In genomic region chr22:47794851-47795250, GRCh38 we compare ENCODE assay signal across 24 cellular contexts.
A peak's percentile ranks its signal among the peaks of the same experiment; 100 is the strongest.
DNase-seq lines count a peak whose midpoint lies in the region; ATAC-seq, FAIRE-seq and TF ChIP-seq lines count a peak whose summit lies in the region.
"Had no signal": no experiment of that assay in that cellular context is flagged by ENCODE, and none has a peak within 500 bp of the region (broad histone marks: within the 10 kb centered on the region; RNA-seq: fewer than 3 reads in every experiment).

No MANE protein-coding gene starts in this region.

- 81% methylated on average over 9 to 10 of the region's 10 CpGs for WGBS in lower leg skin, 2 donors
- 81 to 85% methylated on average over 9 of the region's 10 CpGs for WGBS in upper lobe of left lung, 2 donors

- FAIRE-seq in bronchial epithelial cell (lab: Jason Lieb, UNC) = peak; percentile 50
- FAIRE-seq: GM12892, GM18507 had no signal

- H3K9me3 ChIP-seq in upper lobe of left lung = peaks cover 0 to 11% (median 1%) of the 10 kb centered on the region in 4 donors
- H3K9me3 ChIP-seq: Caco-2 had no signal

- H3K4me3 ChIP-seq in bronchial epithelial cell (ENCODE audit: low read depth, low read length) (no peak overlapping the region), lower leg skin (ENCODE audit: low read depth, poor library complexity, severe bottlenecking) (no peak overlapping the region), upper lobe of left lung (no peak overlapping the region)

- no peak for TF ChIP-seq EP300 in upper lobe of left lung (IDR thresholded peaks at IDR 0.05)

- no peak for TF ChIP-seq CTCF in bronchial epithelial cell (IDR thresholded peaks at IDR 0.05; ENCODE audit: insufficient read depth, low read length, severe bottlenecking)
- no peak for TF ChIP-seq CTCF in lower leg skin (IDR thresholded peaks at IDR 0.05)
- no peak for TF ChIP-seq CTCF in upper lobe of left lung (IDR thresholded peaks at IDR 0.05)

- ATAC-seq in upper lobe of left lung (ENCODE audit: low FRiP score in 2 of 2) (no peak), GM21825 (IDR thresholded peaks at IDR 0.05; ENCODE audit: unreplicated experiment) (no peak)
- ATAC-seq: PC-3 had no signal

- DNase-seq in D341Med (ENCODE audit: low spot score) (peak; percentile 6), bronchial epithelial cell (ENCODE audit: low read depth) (no peak), lower leg skin (ENCODE audit: low spot score in 2 of 2) (peak; percentile 11 to 37), posterior vena cava (ENCODE audit: low spot score) (peak; percentile 34), upper lobe of left lung (no peak), CD1c-positive myeloid dendritic cell (ENCODE audit: extremely low spot score) (no peak)
- DNase-seq: Caco-2; CD4-positive, alpha-beta memory T cell; DMS153; GOT3; HCEC 1CT; KBM-7; MM.1S; NCI-H1048; NCI-H1417 treated with DMSO at 0.1 percent for 48 hours; NCI-H187; NCI-H446 treated with DMSO at 0.1 percent for 48 hours; NCI-H526 treated with DMSO at 0.1 percent for 48 hours; PC-3; Right ventricle myocardium superior had no signal

- intact Hi-C loops in lower leg skin (cut with DNase I; ENCODE audit: low total_unique reads) = no loop called here
- intact Hi-C loops in posterior vena cava (cut with DNase I) = no loop called here

- no peak overlapping the region for H3K27ac ChIP-seq in upper lobe of left lung
- H3K27ac ChIP-seq: HL-60 had no signal

- no peak for TF ChIP-seq POLR2A in lower leg skin (IDR thresholded peaks at IDR 0.05)
- TF ChIP-seq POLR2A in upper lobe of left lung (IDR thresholded peaks at IDR 0.05) = no peak

- H3K36me3 ChIP-seq in bronchial epithelial cell (ENCODE audit: control insufficient read depth, insufficient read depth, low read length) = no peaks in the 10 kb centered on the region
- no peaks in the 10 kb centered on the region for H3K36me3 ChIP-seq in upper lobe of left lung

- H3K27me3 ChIP-seq in bronchial epithelial cell (ENCODE audit: control insufficient read depth, insufficient read depth, low read length) (no peaks in the 10 kb centered on the region), upper lobe of left lung (no peaks in the 10 kb centered on the region)

- no peaks in the 10 kb centered on the region for H3K4me1 ChIP-seq in upper lobe of left lung
- H3K4me1 ChIP-seq: Caco-2 had no signal

Comparison
In these comparisons a context has a peak if more than half of its experiments do, and no peak if none do; other contexts are left out.
1. DNase-seq: peak in D341Med (single experiment), lower leg skin (2 of 2) and posterior vena cava (single experiment); none in bronchial epithelial cell (single experiment), upper lobe of left lung (0 of 2) and CD1c-positive myeloid dendritic cell (single experiment).